In the genomic region with DNA sequence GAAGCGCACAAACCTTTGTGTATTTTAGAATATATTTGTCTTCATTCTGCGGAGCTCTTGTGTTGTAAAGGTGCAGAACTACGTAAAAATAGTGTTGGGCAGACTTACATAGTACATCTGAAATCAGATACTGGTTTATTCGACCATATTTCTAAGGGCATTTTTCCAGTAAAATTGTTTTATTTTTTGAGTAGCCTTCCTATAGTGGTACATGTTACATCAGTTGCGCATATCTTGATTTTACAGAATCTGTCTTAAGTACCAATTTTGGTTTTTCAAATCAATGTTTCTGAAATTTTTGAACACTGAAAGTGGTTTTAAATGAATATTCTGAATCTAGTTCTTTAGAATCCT, we compare ENCODE assay signal across 9 cellular contexts. TPM values are rescaled to one million over a fixed set of nuclear protein-coding genes. Genes with fewer than 3 reads are reported as not detected.
A peak's percentile ranks its signal among the peaks of the same experiment; 100 is the strongest.
DNase-seq lines count a peak whose midpoint lies in the region; ATAC-seq, FAIRE-seq and TF ChIP-seq lines count a peak whose summit lies in the region.
"Had no signal": no experiment of that assay in that cellular context is flagged by ENCODE, and none has a peak within 500 bp of the region (broad histone marks: within the 10 kb centered on the region; RNA-seq: fewer than 3 reads in every experiment).

No MANE protein-coding gene starts in this region.

- POLR2A ChIA-PET in activated CD4-positive, alpha-beta T cell treated with anti-CD3 and anti-CD28 coated beads for 36 hours (lab: Charles Lee), result interaction anchor here (0.7 to 6.3 kb wide), 9 partner anchors 18 to 75 kb away, joined by 3 to 111 read pairs (median 9); partner anchors contain the start of gene CHD2

- H3K27me3 Mint-ChIP-seq in activated CD4-positive, alpha-beta T cell treated with anti-CD3 and anti-CD28 coated beads for 36 hours, result no peaks in the 10 kb centered on the region

- peak overlapping the region; percentile 92 for H3K4me3 Mint-ChIP-seq in activated CD4-positive, alpha-beta T cell treated with anti-CD3 and anti-CD28 coated beads for 36 hours

- 0% methylated on average over 5 of the region's 5 CpGs for WGBS in suprapubic skin

- peak overlapping the region; percentile 99 for H3K27ac Mint-ChIP-seq in activated CD4-positive, alpha-beta T cell treated with anti-CD3 and anti-CD28 coated beads for 36 hours

- H3K4me3 ChIP-seq in adipocyte (ENCODE audit: low read length), result peak overlapping the region; percentile 95
- peak overlapping the region; percentile 92 for H3K4me3 ChIP-seq in kidney epithelial cell (ENCODE audit: low read depth, low read length)
- peak overlapping the region; percentile 99 for H3K4me3 ChIP-seq in suprapubic skin

- peaks cover 54% of the 10 kb centered on the region for H3K36me3 Mint-ChIP-seq in activated CD4-positive, alpha-beta T cell treated with anti-CD3 and anti-CD28 coated beads for 36 hours (ENCODE audit: low read depth)

- no peaks in the 10 kb centered on the region for H3K27me3 ChIP-seq in adipocyte (replicated peaks; ENCODE audit: control insufficient read depth, insufficient read depth, low read length)
- no peaks in the 10 kb centered on the region for H3K27me3 ChIP-seq in kidney epithelial cell (ENCODE audit: control insufficient read depth, insufficient read depth, low read length)
- no peaks in the 10 kb centered on the region for H3K27me3 ChIP-seq in suprapubic skin

- TF ChIP-seq CTCF in kidney epithelial cell (IDR thresholded peaks at IDR 0.05; ENCODE audit: insufficient read depth, low read length, poor library complexity, severe bottlenecking), result no peak
- no peak for TF ChIP-seq CTCF in suprapubic skin (IDR thresholded peaks at IDR 0.05)

- H3K4me1 ChIP-seq in adipocyte (ENCODE audit: control insufficient read depth, insufficient read depth, low read length) (peaks cover 43% of the 10 kb centered on the region), suprapubic skin (peaks cover 52% of the 10 kb centered on the region)

- peaks cover 36% of the 10 kb centered on the region for H3K36me3 ChIP-seq in adipocyte (ENCODE audit: control insufficient read depth, insufficient read depth, low read length, severe bottlenecking)
- H3K36me3 ChIP-seq in kidney epithelial cell (ENCODE audit: control insufficient read depth, insufficient read depth, low read length), result peaks cover 1% of the 10 kb centered on the region
- H3K36me3 ChIP-seq in suprapubic skin, result peaks cover 16% of the 10 kb centered on the region

- intact Hi-C loops in activated CD4-positive, alpha-beta T cell treated with anti-CD3 and anti-CD28 coated beads for 36 hours (cut with DNase I, micrococcal nuclease), result loop anchor here in 1 of 2 experiments (5.0 kb wide), 1 partner anchor 33 kb away; no protein-coding TSS in a partner anchor

- no peak for ATAC-seq in activated CD4-positive, alpha-beta T cell treated with anti-CD3 and anti-CD28 coated beads for 36 hours

- H3K9me3 ChIP-seq in adipocyte (ENCODE audit: control insufficient read depth, low read length) (no peaks in the 10 kb centered on the region), suprapubic skin (no peaks in the 10 kb centered on the region)

- no peak for DNase-seq in activated CD4-positive, alpha-beta T cell treated with anti-CD3 and anti-CD28 coated beads for 36 hours
- DNase-seq in activated CD4-positive, alpha-beta T cell treated with anti-CD3 and anti-CD28 coated beads, Interleukin-2, amount 50 U/mL, for 1 hour, result no peak
- DNase-seq in adipocyte (ENCODE audit: low read depth), result no peak
- no peak for DNase-seq in kidney epithelial cell (ENCODE audit: low read depth)
- no peak for DNase-seq in suprapubic skin (ENCODE audit: low spot score in 2 of 2)
- DNase-seq in iPS-NIHi7 (ENCODE audit: extremely low spot score), result no peak
- no peak for DNase-seq in NCI-H2196 treated with DMSO at 0.1 percent for 48 hours (lab: John Stamatoyannopoulos, UW; ENCODE audit: unreplicated experiment)
- no peak for DNase-seq in GM12891 (ENCODE audit: insufficient read length, low spot score)
- DNase-seq: EL had no signal

- peaks cover 48% of the 10 kb centered on the region for H3K4me1 Mint-ChIP-seq in activated CD4-positive, alpha-beta T cell treated with anti-CD3 and anti-CD28 coated beads for 36 hours

- no peak for FAIRE-seq in GM12891 (lab: Jason Lieb, UNC)

- H3K9me3 Mint-ChIP-seq in activated CD4-positive, alpha-beta T cell treated with anti-CD3 and anti-CD28 coated beads for 36 hours (ENCODE audit: low read depth), result no peaks in the 10 kb centered on the region

- peak overlapping the region; percentile 100 for H3K27ac ChIP-seq in suprapubic skin

- CTCF ChIA-PET in activated CD4-positive, alpha-beta T cell treated with anti-CD3 and anti-CD28 coated beads for 36 hours (lab: Charles Lee), result interaction anchor here (0.9 to 6.0 kb wide), 12 partner anchors 11 to 87 kb away, joined by 3 to 61 read pairs (median 5); partner anchors contain the start of gene CHD2

- H3K9ac ChIP-seq in adipocyte (ENCODE audit: low read length), result peak overlapping the region; percentile 97

- no peak for TF ChIP-seq EP300 in suprapubic skin (IDR thresholded peaks at IDR 0.05)

- TF ChIP-seq POLR2A in suprapubic skin (IDR thresholded peaks at IDR 0.05), result no peak
- no peak for TF ChIP-seq POLR2A in GM12891 (IDR thresholded peaks at IDR 0.05; ENCODE audit: low read depth, low read length)

TF ChIP-seq in GM12891, 5 proteins besides CTCF, POLR2A, EP300 and RAD21:
- no peak for TF ChIP-seq POU2F2 (IDR thresholded peaks at IDR 0.05; ENCODE audit: low read depth, low read length)
- TF ChIP-seq SPI1 (IDR thresholded peaks at IDR 0.05; ENCODE audit: low read depth, low read length), result no peak
- TF ChIP-seq PAX5 (IDR thresholded peaks at IDR 0.05; ENCODE audit: insufficient read depth, low read length, severe bottlenecking), result no peak
- no peak for TF ChIP-seq TAF1 (IDR thresholded peaks at IDR 0.05; ENCODE audit: low read depth, low read length)
- TF ChIP-seq POLR2AphosphoS5 (IDR thresholded peaks at IDR 0.05; ENCODE audit: low read depth, low read length), result no peak

RNA-seq across cellular contexts. Expression of gene CHD2, which starts 15.7 kb away (rescaled TPM):
- 100 to 1,000 TPM; 118 to 149 TPM for total RNA-seq in activated CD4-positive, alpha-beta T cell treated with anti-CD3 and anti-CD28 coated beads for 36 hours
- 54.2 and 54.3 TPM in 2 replicates for total RNA-seq in kidney epithelial cell
- total RNA-seq in suprapubic skin, result 100 to 1,000 TPM in 3 of 4 donors, 10 to 100 TPM in 1; 93.3 to 319 (median 127) TPM
- 45.4 TPM for polyA plus RNA-seq in GM12891 (2012; ENCODE audit: low read depth, missing spikeins)
